In genomic region chr6:123306334-123306733, GRCh38 we compare ENCODE assay signal across 19 cellular contexts.
"Had no signal": no experiment of that assay in that cellular context is flagged by ENCODE, and none has a peak within 500 bp of the region (broad histone marks: within the 10 kb centered on the region; RNA-seq: fewer than 3 reads in every experiment).

No MANE protein-coding gene starts in this region.

- H3K9ac ChIP-seq: parathyroid adenoma had no signal

- DNase-seq: activated B cell treated with CpG ODN at 0.5 μM for 24 hours; activated CD4-positive, alpha-beta T cell treated with anti-CD3 and anti-CD28 coated beads, Interleukin-2, amount 10 ng/mL, durations not matched to agents 7 days and 5 days; activated gamma-delta T cell treated with Interleukin-2 at 50 U/mL for 16 hours; amniotic stem cell; central memory CD4-positive, alpha-beta T cell; cortex of kidney; effector CD4-positive, alpha-beta T cell; esophagus squamous epithelium; hypothalamus; kidney; stimulated activated CD4-positive, alpha-beta T cell treated with anti-CD3 and anti-CD28 coated beads, Interleukin-2, amount 100 ng/mL, for 48 hours; stimulated activated naive CD4-positive, alpha-beta T cell treated with Interleukin-2 at 50 U/mL for 16 hours; substantia nigra; T-helper 1 cell; T1000 had no signal

- H3K9me3 ChIP-seq: esophagus squamous epithelium, tibial nerve, vagina had no signal

- H3K27me3 ChIP-seq: esophagus squamous epithelium, tibial nerve, vagina had no signal

- H3K4me1 ChIP-seq: esophagus squamous epithelium, parathyroid adenoma, tibial nerve, vagina had no signal

- H3K9me3 Mint-ChIP-seq: activated B cell treated with CpG ODN at 0.5 μM for 24 hours; activated CD4-positive, alpha-beta T cell treated with anti-CD3 and anti-CD28 coated beads, Interleukin-2, amount 10 ng/mL, durations not matched to agents 7 days and 5 days had no signal

- H3K4me3 ChIP-seq: esophagus squamous epithelium, tibial nerve, vagina had no signal

- H3K27ac ChIP-seq: esophagus squamous epithelium, parathyroid adenoma, tibial nerve, vagina had no signal

- H3K27ac Mint-ChIP-seq: activated B cell treated with CpG ODN at 0.5 μM for 24 hours; activated CD4-positive, alpha-beta T cell treated with anti-CD3 and anti-CD28 coated beads, Interleukin-2, amount 10 ng/mL, durations not matched to agents 7 days and 5 days; activated naive CD8-positive, alpha-beta T cell had no signal

- H3K4me1 Mint-ChIP-seq: activated B cell treated with CpG ODN at 0.5 μM for 24 hours; activated CD4-positive, alpha-beta T cell treated with anti-CD3 and anti-CD28 coated beads, Interleukin-2, amount 10 ng/mL, durations not matched to agents 7 days and 5 days had no signal

- H3K4me3 Mint-ChIP-seq: activated B cell treated with CpG ODN at 0.5 μM for 24 hours; activated CD4-positive, alpha-beta T cell treated with anti-CD3 and anti-CD28 coated beads, Interleukin-2, amount 10 ng/mL, durations not matched to agents 7 days and 5 days; activated naive CD8-positive, alpha-beta T cell had no signal

- H3K36me3 ChIP-seq: esophagus squamous epithelium, tibial nerve, vagina had no signal

- H3K36me3 Mint-ChIP-seq: activated naive CD8-positive, alpha-beta T cell had no signal

- H3K27me3 Mint-ChIP-seq: activated B cell treated with CpG ODN at 0.5 μM for 24 hours; activated CD4-positive, alpha-beta T cell treated with anti-CD3 and anti-CD28 coated beads, Interleukin-2, amount 10 ng/mL, durations not matched to agents 7 days and 5 days; activated naive CD8-positive, alpha-beta T cell had no signal
